1 cellular context compared by ENCODE assay signal in genomic region chr4:164931551-164932324, GRCh38.
TF ChIP-seq lines count a peak whose summit lies in the region.

No MANE protein-coding gene starts in this region.

TF ChIP-seq in H1, 55 proteins besides CTCF, POLR2A, EP300 and RAD21:
- TF ChIP-seq BACH1 (IDR thresholded peaks at IDR 0.05; ENCODE audit: low read length) (no peak), NRF1 (IDR thresholded peaks at IDR 0.05; ENCODE audit: low read depth, low read length) (no peak), RNF2 (IDR thresholded peaks at IDR 0.05; ENCODE audit: borderline replicate concordance, low read depth, low read length, missing control alignments, poor library complexity, severe bottlenecking) (no peak), ZNF274 (IDR thresholded peaks at IDR 0.05; ENCODE audit: borderline replicate concordance, extremely low read depth, low read length) (no peak), CBX5 (IDR thresholded peaks at IDR 0.05; ENCODE audit: low read depth, low read length) (no peak), GTF2F1 (IDR thresholded peaks at IDR 0.05; ENCODE audit: borderline replicate concordance, low read depth, low read length) (no peak), SRF (IDR thresholded peaks at IDR 0.05; ENCODE audit: low read depth, low read length) (no peak), TAF1 (IDR thresholded peaks at IDR 0.05; ENCODE audit: low read depth, low read length) (no peak), KDM4A (IDR thresholded peaks at IDR 0.05; ENCODE audit: low read depth, low read length, severe bottlenecking) (no peak), CHD7 (IDR thresholded peaks at IDR 0.05; ENCODE audit: insufficient replicate concordance, low read length) (no peak), CREB1 (IDR thresholded peaks at IDR 0.05) (no peak), CEBPB (IDR thresholded peaks at IDR 0.05; ENCODE audit: low read depth, low read length) (no peak), TCF12 (IDR thresholded peaks at IDR 0.05; ENCODE audit: low read depth, low read length) (no peak), MAFK (IDR thresholded peaks at IDR 0.05; ENCODE audit: low read depth, low read length) (no peak), E2F6 (IDR thresholded peaks at IDR 0.05) (no peak)
- TF ChIP-seq, protein P1, sequence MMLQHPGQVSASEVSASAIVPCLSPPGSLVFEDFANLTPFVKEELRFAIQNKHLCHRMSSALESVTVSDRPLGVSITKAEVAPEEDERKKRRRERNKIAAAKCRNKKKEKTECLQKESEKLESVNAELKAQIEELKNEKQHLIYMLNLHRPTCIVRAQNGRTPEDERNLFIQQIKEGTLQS (IDR thresholded peaks at IDR 0.05; ENCODE audit: insufficient read depth, low read depth, low read length): no peak
